In genomic region chr3:149401926-149402310, GRCh38 we compare ENCODE assay signal across 14 cellular contexts. TPM values are rescaled to one million over a fixed set of nuclear protein-coding genes. Genes with fewer than 3 reads are reported as not detected.
A peak's percentile ranks its signal among the peaks of the same experiment; 100 is the strongest.
DNase-seq lines count a peak whose midpoint lies in the region; ATAC-seq and TF ChIP-seq lines count a peak whose summit lies in the region.
"Had no signal": no experiment of that assay in that cellular context is flagged by ENCODE, and none has a peak within 500 bp of the region (broad histone marks: within the 10 kb centered on the region; RNA-seq: fewer than 3 reads in every experiment).

No MANE protein-coding gene starts in this region.

- peak overlapping the region; percentile 43 for H3K27ac ChIP-seq in RWPE2 (ENCODE audit: poor library complexity, severe bottlenecking)
- H3K27ac ChIP-seq in prostate gland = peak overlapping the region; percentile 56 to 79

- H3K36me3 ChIP-seq in RWPE2 (ENCODE audit: low read depth) = no peaks in the 10 kb centered on the region
- H3K36me3 ChIP-seq in prostate gland = no peaks in the 10 kb centered on the region
- H3K36me3 ChIP-seq in BE2C = no peaks in the 10 kb centered on the region

- no peak for ATAC-seq in RWPE2 (ENCODE audit: low read depth)
- ATAC-seq in HG03432 (IDR thresholded peaks at IDR 0.05; ENCODE audit: unreplicated experiment) = no peak
- ATAC-seq: GM12878 had no signal

- H3K4me1 ChIP-seq in RWPE2 (ENCODE audit: insufficient read depth, poor library complexity, severe bottlenecking) = peaks cover 16% of the 10 kb centered on the region
- H3K4me1 ChIP-seq in prostate gland (replicated peaks) = no peaks in the 10 kb centered on the region
- peaks cover 6% of the 10 kb centered on the region for H3K4me1 ChIP-seq in BE2C

- DNase-seq in DMS53 (lab: John Stamatoyannopoulos, UW) = peak; percentile 69
- no peak for DNase-seq in RWPE2 (ENCODE audit: low spot score)
- DNase-seq in fibroblast of gingiva (ENCODE audit: low read depth) = peak; percentile 17
- no peak for DNase-seq in prostate gland (ENCODE audit: low spot score)
- no peak for DNase-seq in NCI-H82 (lab: John Stamatoyannopoulos, UW)
- no peak for DNase-seq in NCI-H1436 (lab: John Stamatoyannopoulos, UW)
- DNase-seq in BE2C = no peak
- DNase-seq: activated B cell treated with CpG ODN at 0.5 μM for 24 hours; activated naive CD4-positive, alpha-beta T cell; AML-193; NCI-H1092 treated with DMSO at 0.1 percent for 48 hours; OCI-M1 had no signal

- no peaks in the 10 kb centered on the region for H3K27me3 ChIP-seq in RWPE2 (ENCODE audit: insufficient read depth, poor library complexity, severe bottlenecking)
- H3K27me3 ChIP-seq in prostate gland (replicated peaks; ENCODE audit: insufficient read depth) = no peaks in the 10 kb centered on the region
- H3K27me3 ChIP-seq in BE2C = no peaks in the 10 kb centered on the region

- TF ChIP-seq CTCF in RWPE2 (IDR thresholded peaks at IDR 0.05; ENCODE audit: poor library complexity, severe bottlenecking) = no peak
- no peak for TF ChIP-seq CTCF in prostate gland (IDR thresholded peaks at IDR 0.05)
- TF ChIP-seq CTCF in BE2C (IDR thresholded peaks at IDR 0.05; ENCODE audit: low read depth, low read length) = no peak

- H3K4me3 ChIP-seq in RWPE2 (ENCODE audit: severe bottlenecking) = no peak overlapping the region
- H3K4me3 ChIP-seq in prostate gland = no peak overlapping the region
- no peak overlapping the region for H3K4me3 ChIP-seq in BE2C (ENCODE audit: low read depth, low read length)
- H3K4me3 ChIP-seq: GM12878 had no signal

- no peak for TF ChIP-seq POLR2A in prostate gland (IDR thresholded peaks at IDR 0.05)

- intact Hi-C loops in prostate gland (cut with DNase I) = no loop called here

- 87% methylated on average over 2 of the region's 2 CpGs for WGBS in prostate gland

- H3K9me3 ChIP-seq in RWPE2 (ENCODE audit: severe bottlenecking) (no peaks in the 10 kb centered on the region), prostate gland (no peaks in the 10 kb centered on the region), BE2C (no peaks in the 10 kb centered on the region)

RNA-seq across cellular contexts. Expression of gene TM4SF1, which starts 24.5 kb away (rescaled TPM):
- total RNA-seq in prostate gland = 100 to 1,000 TPM in 1 of 2 donors, 10 to 100 TPM in 1; 92.0 to 142 TPM
- 1.5 TPM for polyA plus RNA-seq in BE2C (2012; ENCODE audit: insufficient read depth, insufficient read length, low read depth)
- total RNA-seq: activated B cell treated with CpG ODN at 0.5 μM for 24 hours had no signal

Comparison
In these comparisons a context has a peak if more than half of its experiments do, and no peak if none do; other contexts are left out.
1. DNase-seq: peak in DMS53 (single experiment) and fibroblast of gingiva (single experiment); none in RWPE2 (single experiment), prostate gland (single experiment), NCI-H82 (single experiment), NCI-H1436 (single experiment) and BE2C (single experiment).